24 cellular contexts compared by ENCODE assay signal in the genomic region with DNA sequence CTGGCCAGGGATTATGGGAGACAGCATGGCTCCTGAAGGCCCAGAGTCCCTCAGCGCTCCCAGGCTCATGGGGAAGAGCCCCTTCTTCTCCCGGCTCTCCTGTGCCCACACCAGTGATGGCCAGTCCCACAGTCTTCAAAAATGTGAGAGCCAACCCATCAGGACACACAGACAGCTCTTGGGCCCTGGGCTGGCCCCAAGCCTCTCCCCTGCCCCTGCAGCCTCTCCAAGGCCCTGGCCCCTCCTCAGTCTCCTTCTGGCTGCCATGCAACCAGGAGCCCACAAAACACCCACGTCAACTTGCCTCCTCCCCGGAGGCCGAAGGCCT. TPM values are rescaled to one million over a fixed set of nuclear protein-coding genes. Genes with fewer than 3 reads are reported as not detected.
A peak's percentile ranks its signal among the peaks of the same experiment; 100 is the strongest.
DNase-seq lines count a peak whose midpoint lies in the region; ATAC-seq, FAIRE-seq and TF ChIP-seq lines count a peak whose summit lies in the region.
"Had no signal": no experiment of that assay in that cellular context is flagged by ENCODE, and none has a peak within 500 bp of the region (broad histone marks: within the 10 kb centered on the region; RNA-seq: fewer than 3 reads in every experiment).

No MANE protein-coding gene starts in this region.

- H3K27me3 Mint-ChIP-seq in GM23338 (ENCODE audit: insufficient read depth, low read depth, poor library complexity) = peaks cover 30% of the 10 kb centered on the region

- H4K8ac ChIP-seq in mesenchymal stem cell (ENCODE audit: low read length) = no peak overlapping the region

- no peak overlapping the region for H3K23ac ChIP-seq in mesenchymal stem cell (ENCODE audit: low read length in 2 of 2)

- TF ChIP-seq POLR2A in GM12892 (IDR thresholded peaks at IDR 0.05; ENCODE audit: low read depth, low read length) (no peak), esophagus squamous epithelium (IDR thresholded peaks at IDR 0.05) (no peak)

- H3K14ac ChIP-seq in mesenchymal stem cell (ENCODE audit: low read length in 2 of 2) = no peak overlapping the region

- H3K4me2 ChIP-seq in GM23338 = peak overlapping the region; percentile 65
- no peak overlapping the region for H3K4me2 ChIP-seq in mesenchymal stem cell (ENCODE audit: low read length, poor library complexity, severe bottlenecking)

- peak; percentile 6; the same call in 1 of the 3 replicates for ATAC-seq in GM23338
- no peak for ATAC-seq in stimulated activated effector memory CD8-positive, alpha-beta T cell treated with anti-CD3 and anti-CD28 coated beads, Interleukin-12 subunit alpha, Interleukin-12 subunit beta, amount 100 ng/mL, for 72 hours
- ATAC-seq: activated CD8-positive, alpha-beta T cell treated with anti-CD3 and anti-CD28 coated beads, Interleukin-2, amount 10 ng/mL, durations not matched to agents 7 days and 5 days; gastrocnemius medialis had no signal

- 0 out of 2 replicates have a peak, but pooled peaks cover 5% of the 10 kb centered on the region for H3F3A ChIP-seq in GM23338 (replicated peaks; ENCODE audit: low read depth)

- no peak overlapping the region for H2BK120ac ChIP-seq in mesenchymal stem cell (ENCODE audit: low read depth, low read length)

- no peaks in the 10 kb centered on the region for H3K9me2 ChIP-seq in GM23338 (ENCODE audit: insufficient read depth)

- no peak overlapping the region for H2AK5ac ChIP-seq in mesenchymal stem cell (ENCODE audit: low read length, severe bottlenecking)

- H3K27ac ChIP-seq in GM23338 (ENCODE audit: low read depth) (no peak overlapping the region), SJCRH30 (no peak overlapping the region; the same call in 1 of the 2 replicates), mesenchymal stem cell (ENCODE audit: low read length, poor library complexity, severe bottlenecking) (no peak overlapping the region), esophagus squamous epithelium (no peak overlapping the region)
- H3K27ac ChIP-seq: ascending aorta, gastrocnemius medialis, RWPE1, transverse colon had no signal

- H3K27ac Mint-ChIP-seq in GM23338 = no peak overlapping the region
- H3K27ac Mint-ChIP-seq in stimulated activated effector memory CD8-positive, alpha-beta T cell treated with anti-CD3 and anti-CD28 coated beads, Interleukin-12 subunit alpha, Interleukin-12 subunit beta, amount 100 ng/mL, for 72 hours = peak overlapping the region; percentile 50
- H3K27ac Mint-ChIP-seq: activated CD8-positive, alpha-beta T cell treated with anti-CD3 and anti-CD28 coated beads, Interleukin-2, amount 10 ng/mL, durations not matched to agents 7 days and 5 days; activated naive CD8-positive, alpha-beta T cell treated with anti-CD3 and anti-CD28 coated beads, Interleukin-2, amount 10 ng/mL, durations not matched to agents 7 days and 5 days; CD4-positive, CD25-positive, alpha-beta regulatory T cell; H9 had no signal

- peaks cover 62% of the 10 kb centered on the region for H3K4me1 Mint-ChIP-seq in GM23338
- peaks cover 15% of the 10 kb centered on the region for H3K4me1 Mint-ChIP-seq in stimulated activated effector memory CD8-positive, alpha-beta T cell treated with anti-CD3 and anti-CD28 coated beads, Interleukin-12 subunit alpha, Interleukin-12 subunit beta, amount 100 ng/mL, for 72 hours
- H3K4me1 Mint-ChIP-seq: CD4-positive, CD25-positive, alpha-beta regulatory T cell had no signal

- no peak for FAIRE-seq in GM12892 (lab: Jason Lieb, UNC)
- FAIRE-seq: D721Med, endometrium had no signal

- H2BK12ac ChIP-seq in mesenchymal stem cell (ENCODE audit: low read length in 2 of 2) = peak overlapping the region in 1 of 2 experiments; percentile 45

- H3K79me2 ChIP-seq in GM23338 (replicated peaks; ENCODE audit: insufficient read depth) = no peaks in the 10 kb centered on the region

- no peak overlapping the region for H2BK5ac ChIP-seq in mesenchymal stem cell (ENCODE audit: low read depth, low read length, poor library complexity, severe bottlenecking)

- H2AFZ ChIP-seq in GM23338 (no peak overlapping the region), mesenchymal stem cell (ENCODE audit: low read depth, low read length) (no peak overlapping the region)

- H3K79me1 ChIP-seq in mesenchymal stem cell (replicated peaks; ENCODE audit: low read length, poor library complexity, severe bottlenecking) = no peaks in the 10 kb centered on the region

- H3K27me3 ChIP-seq in GM23338 (ENCODE audit: insufficient read depth) (peaks cover 38% of the 10 kb centered on the region), SJCRH30 (0 out of 2 replicates have a peak, but pooled peaks cover 2% of the 10 kb centered on the region), mesenchymal stem cell (ENCODE audit: control insufficient read depth in 1 of 2, insufficient read depth in 1 of 2, low read length in 2 of 2) (peaks cover 17 to 25% of the 10 kb centered on the region in 2 experiments), esophagus squamous epithelium (peaks cover 0 to 67% (median 0%) of the 10 kb centered on the region in 4 donors)
- H3K27me3 ChIP-seq: ascending aorta, transverse colon had no signal

- 73% methylated on average over 3 of the region's 5 CpGs for WGBS in mesenchymal stem cell
- 100% methylated on average over 1 of the region's 5 CpGs; no CpG with 5 or more reads in 1 of the 2 donors for WGBS in esophagus squamous epithelium, 2 donors

- H3K9me3 Mint-ChIP-seq in GM23338 = no peaks in the 10 kb centered on the region
- no peaks in the 10 kb centered on the region for H3K9me3 Mint-ChIP-seq in stimulated activated effector memory CD8-positive, alpha-beta T cell treated with anti-CD3 and anti-CD28 coated beads, Interleukin-12 subunit alpha, Interleukin-12 subunit beta, amount 100 ng/mL, for 72 hours
- H3K9me3 Mint-ChIP-seq: activated naive CD8-positive, alpha-beta T cell treated with anti-CD3 and anti-CD28 coated beads, Interleukin-2, amount 10 ng/mL, durations not matched to agents 7 days and 5 days; CD4-positive, CD25-positive, alpha-beta regulatory T cell; H9 had no signal

- H3K36me3 Mint-ChIP-seq in GM23338 (ENCODE audit: low read depth) = no peaks in the 10 kb centered on the region
- no peaks in the 10 kb centered on the region for H3K36me3 Mint-ChIP-seq in stimulated activated effector memory CD8-positive, alpha-beta T cell treated with anti-CD3 and anti-CD28 coated beads, Interleukin-12 subunit alpha, Interleukin-12 subunit beta, amount 100 ng/mL, for 72 hours
- H3K36me3 Mint-ChIP-seq: activated naive CD8-positive, alpha-beta T cell treated with anti-CD3 and anti-CD28 coated beads, Interleukin-2, amount 10 ng/mL, durations not matched to agents 7 days and 5 days; CD4-positive, CD25-positive, alpha-beta regulatory T cell had no signal

- H3K4me1 ChIP-seq in GM23338 (ENCODE audit: insufficient read depth) = peaks cover 45% of the 10 kb centered on the region
- peaks cover 28% of the 10 kb centered on the region for H3K4me1 ChIP-seq in SJCRH30
- H3K4me1 ChIP-seq in mesenchymal stem cell (ENCODE audit: control insufficient read depth, insufficient read depth, low read depth, low read length) = peaks cover 24% of the 10 kb centered on the region
- no peaks in the 10 kb centered on the region for H3K4me1 ChIP-seq in esophagus squamous epithelium
- H3K4me1 ChIP-seq: ascending aorta, gastrocnemius medialis had no signal

- no peak overlapping the region for H2BK15ac ChIP-seq in mesenchymal stem cell (ENCODE audit: low read depth, poor library complexity, severe bottlenecking)

- DNase-seq in GM23338 (ENCODE audit: low spot score) (no peak), SJCRH30 (peak; percentile 19 to 37), mesenchymal stem cell (no peak), GM12892 (ENCODE audit: insufficient read length) (no peak), nucleus accumbens (lab: John Stamatoyannopoulos, UW) (no peak), esophagus squamous epithelium (lab: John Stamatoyannopoulos, UW) (no peak)
- DNase-seq in stimulated activated effector memory CD8-positive, alpha-beta T cell treated with anti-CD3 and anti-CD28 coated beads, Interleukin-12 subunit alpha, Interleukin-12 subunit beta, amount 100 ng/mL, for 72 hours (ENCODE audit: low spot score in 2 of 2) = no peak
- DNase-seq: activated CD8-positive, alpha-beta T cell treated with anti-CD3 and anti-CD28 coated beads, Interleukin-2, amount 10 ng/mL, durations not matched to agents 7 days and 5 days; activated naive CD8-positive, alpha-beta T cell treated with anti-CD3 and anti-CD28 coated beads, Interleukin-2, amount 10 ng/mL, durations not matched to agents 7 days and 5 days; activated T-cell treated with anti-CD3 and anti-CD28 coated beads for 4 hours; caudate nucleus; CD4-positive, CD25-positive, alpha-beta regulatory T cell; gastrocnemius medialis; KG1; NCI-H2107; NCI-H774; stimulated activated CD4-positive, alpha-beta T cell treated with anti-CD3 and anti-CD28 coated beads, Interleukin-2, amount 100 ng/mL, for 24 hours had no signal

- intact Hi-C loops in esophagus squamous epithelium (cut with DNase I) = no loop called here

- H3K36me3 ChIP-seq in GM23338 (ENCODE audit: insufficient read depth) = no peaks in the 10 kb centered on the region
- no peaks in the 10 kb centered on the region for H3K36me3 ChIP-seq in SJCRH30
- no peaks in the 10 kb centered on the region for H3K36me3 ChIP-seq in mesenchymal stem cell (ENCODE audit: control insufficient read depth in 1 of 2, insufficient read depth in 2 of 2, low read depth in 1 of 2, low read length in 2 of 2)
- no peaks in the 10 kb centered on the region for H3K36me3 ChIP-seq in esophagus squamous epithelium
- H3K36me3 ChIP-seq: ascending aorta, gastrocnemius medialis, transverse colon had no signal

- no peaks in the 10 kb centered on the region for H4K20me1 ChIP-seq in GM23338 (replicated peaks; ENCODE audit: insufficient read depth)

- H3K4me3 ChIP-seq in GM23338 = no peak overlapping the region
- H3K4me3 ChIP-seq in SJCRH30 = peak overlapping the region; percentile 8; the same call in 1 of the 2 replicates
- no peak overlapping the region for H3K4me3 ChIP-seq in mesenchymal stem cell (ENCODE audit: insufficient read depth in 1 of 2, low read depth in 1 of 2, low read length in 2 of 2)
- no peak overlapping the region for H3K4me3 ChIP-seq in esophagus squamous epithelium
- H3K4me3 ChIP-seq: ascending aorta, gastrocnemius medialis, skin epidermis, transverse colon had no signal

- H4K91ac ChIP-seq in mesenchymal stem cell (ENCODE audit: low read length) = no peak overlapping the region

- peak overlapping the region; percentile 18 to 48 for H3K18ac ChIP-seq in mesenchymal stem cell (ENCODE audit: low read depth in 1 of 2, low read length in 2 of 2)

- H3K9me3 ChIP-seq in SJCRH30 (replicated peaks) (no peaks in the 10 kb centered on the region), mesenchymal stem cell (ENCODE audit: control insufficient read depth, low read length) (no peaks in the 10 kb centered on the region), esophagus squamous epithelium (no peaks in the 10 kb centered on the region)
- H3K9me3 ChIP-seq: ascending aorta, gastrocnemius medialis, transverse colon had no signal

- TF ChIP-seq CTCF in GM23338 (conservative IDR thresholded peaks at IDR 0.05; ENCODE audit: low read depth in 2 of 2) (no peak), esophagus squamous epithelium (IDR thresholded peaks at IDR 0.05) (no peak)

- H3K9ac ChIP-seq in mesenchymal stem cell (ENCODE audit: low read length) = no peak overlapping the region

- H3K4ac ChIP-seq in mesenchymal stem cell (ENCODE audit: low read depth in 1 of 2, low read length in 2 of 2) = no peak overlapping the region

- no peak overlapping the region for H3K4me3 Mint-ChIP-seq in GM23338
- H3K4me3 Mint-ChIP-seq in stimulated activated effector memory CD8-positive, alpha-beta T cell treated with anti-CD3 and anti-CD28 coated beads, Interleukin-12 subunit alpha, Interleukin-12 subunit beta, amount 100 ng/mL, for 72 hours = no peak overlapping the region
- H3K4me3 Mint-ChIP-seq: activated CD8-positive, alpha-beta T cell treated with anti-CD3 and anti-CD28 coated beads, Interleukin-2, amount 10 ng/mL, durations not matched to agents 7 days and 5 days; activated naive CD8-positive, alpha-beta T cell treated with anti-CD3 and anti-CD28 coated beads, Interleukin-2, amount 10 ng/mL, durations not matched to agents 7 days and 5 days; CD4-positive, CD25-positive, alpha-beta regulatory T cell had no signal

RNA-seq across cellular contexts. Expression of gene FOXP4, which starts 58.2 kb away (rescaled TPM):
- 9.7 and 13.5 TPM in 2 replicates for total RNA-seq in GM23338 (2014; rRNA removed; shearing (Covaris generic))
- 5.1 and 6.3 TPM in 2 replicates for polyA plus RNA-seq in GM23338 (2016; fragmentation: Nextera tagmentation; extraction: Ambion mirVana)
- total RNA-seq in SJCRH30 (2014; rRNA removed; shearing (Covaris generic)) = 9.2 and 10.3 TPM in 2 replicates
- 23.4 TPM for polyA plus RNA-seq in mesenchymal stem cell (2013, experiment 1 of 2)
- polyA plus RNA-seq in mesenchymal stem cell (2013, experiment 2 of 2) = 22.7 TPM
- 8.3 TPM for polyA plus RNA-seq in GM12892 (2012; ENCODE audit: missing spikeins)
- total RNA-seq in esophagus squamous epithelium = 10 to 100 TPM in 1 of 4 donors, 1 to 10 TPM in 3; 2.2 to 10.3 (median 6.8) TPM

Comparison
In these comparisons a context has a peak if more than half of its experiments do, and no peak if none do; other contexts are left out.
1. DNase-seq: peak in SJCRH30 (2 of 2); none in GM23338 (single experiment), mesenchymal stem cell (single experiment), stimulated activated effector memory CD8-positive, alpha-beta T cell treated with anti-CD3 and anti-CD28 coated beads, Interleukin-12 subunit alpha, Interleukin-12 subunit beta, amount 100 ng/mL, for 72 hours (0 of 2), GM12892 (single experiment), nucleus accumbens (0 of 56) and esophagus squamous epithelium (single experiment).